17 cellular contexts compared by ENCODE assay signal in the genomic region with DNA sequence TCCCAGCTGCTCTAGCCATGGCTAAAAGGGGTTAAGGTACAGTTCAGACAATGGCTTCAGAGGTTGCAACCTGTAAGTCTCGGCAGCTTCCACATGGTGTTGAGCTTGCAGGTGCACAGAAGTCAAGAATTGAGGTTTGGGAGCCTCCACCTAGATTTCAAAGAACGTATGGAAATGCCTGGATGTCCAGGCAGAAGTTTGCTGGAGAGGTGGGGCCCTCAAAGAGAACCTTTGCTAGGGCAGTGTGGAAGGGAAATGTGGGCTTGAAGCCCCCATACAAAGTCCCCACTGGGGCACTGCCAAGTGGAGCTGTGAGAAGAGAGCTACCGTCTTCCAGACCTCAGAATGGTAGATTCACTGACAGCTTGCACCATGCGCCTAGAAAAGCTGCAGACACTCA.
"Had no signal": no experiment of that assay in that cellular context is flagged by ENCODE, and none has a peak within 500 bp of the region (broad histone marks: within the 10 kb centered on the region; RNA-seq: fewer than 3 reads in every experiment).

No MANE protein-coding gene starts in this region.

- ATAC-seq: activated CD4-positive, CD25-positive, alpha-beta regulatory T cell treated with anti-CD3 and anti-CD28 coated beads, Interleukin-2, amount 50 U/mL, for 24 hours; gastroesophageal sphincter; heart left ventricle; sciatic nerve had no signal

- H3K9me3 ChIP-seq: testis, uterus had no signal

- H3K4me3 ChIP-seq: breast epithelium, esophagus squamous epithelium, gastroesophageal sphincter, heart left ventricle, testis, uterus had no signal

- H3K36me3 ChIP-seq: breast epithelium, uterus had no signal

- H3K4me1 ChIP-seq: breast epithelium, esophagus squamous epithelium, testis, uterus had no signal

- H3K27ac ChIP-seq: breast epithelium, esophagus squamous epithelium, gastroesophageal sphincter, heart left ventricle, testis, uterus, VCaP had no signal

- DNase-seq: activated gamma-delta T cell treated with Interleukin-2 at 50 U/mL for 16 hours; activated T-cell treated with anti-CD3 and anti-CD28 coated beads, Interleukin-2, amount 50 U/mL, for 1 hour; amniotic stem cell; effector memory CD4-positive, alpha-beta T cell; esophagus squamous epithelium; heart left ventricle; naive B cell; posterior cingulate gyrus; small intestine; testis; trophoblast cell; uterus had no signal

- H3K27me3 ChIP-seq: breast epithelium, esophagus squamous epithelium, gastroesophageal sphincter, heart left ventricle, testis, uterus had no signal
